Comparison of ENCODE assay signal across 13 cellular contexts in genomic region chr9:121340676-121341392, GRCh38.
DNase-seq lines count a peak whose midpoint lies in the region; ATAC-seq, FAIRE-seq and TF ChIP-seq lines count a peak whose summit lies in the region.
"Had no signal": no experiment of that assay in that cellular context is flagged by ENCODE, and none has a peak within 500 bp of the region (broad histone marks: within the 10 kb centered on the region; RNA-seq: fewer than 3 reads in every experiment).

No MANE protein-coding gene starts in this region.

- no peaks in the 10 kb centered on the region for H3K27me3 ChIP-seq in neutrophil
- H3K27me3 ChIP-seq: SJSA1 had no signal

- no peak overlapping the region for H3K4me3 ChIP-seq in neutrophil (ENCODE audit: low read depth in 1 of 2, low read length in 1 of 2)
- H3K4me3 ChIP-seq: mucosa of descending colon, SJSA1 had no signal

- no peak for TF ChIP-seq CTCF in neutrophil (IDR thresholded peaks at IDR 0.05)
- no peak for TF ChIP-seq CTCF in D721Med (IDR thresholded peaks at IDR 0.05; ENCODE audit: insufficient read depth, missing control alignments)

- H3K27ac ChIP-seq in neutrophil = peak overlapping the region; percentile 64
- H3K27ac ChIP-seq: SJSA1 had no signal

- H3K4me1 ChIP-seq in neutrophil (ENCODE audit: control insufficient read depth in 1 of 2, insufficient read depth in 1 of 2, low read depth in 1 of 2, low read length in 1 of 2) = peaks cover 0 to 8% of the 10 kb centered on the region in 2 experiments

- no peak for FAIRE-seq in D721Med (lab: Jason Lieb, UNC)

- H3K36me3 ChIP-seq in neutrophil = peaks cover 46% of the 10 kb centered on the region

- ATAC-seq in GM18858 (IDR thresholded peaks at IDR 0.05; ENCODE audit: unreplicated experiment) = peak; percentile 80
- ATAC-seq in GM21619 (IDR thresholded peaks at IDR 0.05; ENCODE audit: unreplicated experiment) = peak; percentile 84
- peak; percentile 97 for ATAC-seq in HG03442 (IDR thresholded peaks at IDR 0.05; ENCODE audit: unreplicated experiment)
- ATAC-seq in HG03097 (IDR thresholded peaks at IDR 0.05; ENCODE audit: low FRiP score, unreplicated experiment) = no peak
- ATAC-seq: mucosa of descending colon had no signal

- DNase-seq in D721Med (ENCODE audit: insufficient read length, low spot score) = no peak
- DNase-seq in NCI-H526 treated with DMSO at 0.1 percent for 48 hours (lab: John Stamatoyannopoulos, UW) = no peak
- DNase-seq: activated naive CD8-positive, alpha-beta T cell treated with anti-CD3 and anti-CD28 coated beads, Interleukin-2, amount 10 ng/mL, durations not matched to agents 7 days and 5 days; DMS79 treated with DMSO at 0.1 percent for 48 hours; hypothalamus; Kasumi-1; mucosa of descending colon had no signal

- no peaks in the 10 kb centered on the region for H3K9me3 ChIP-seq in neutrophil
- H3K9me3 ChIP-seq: mucosa of descending colon, SJSA1 had no signal
